Comparison of ENCODE assay signal across 8 cellular contexts in genomic region chr11:66744485-66745355, GRCh38. TPM values are rescaled to one million over a fixed set of nuclear protein-coding genes. Genes with fewer than 3 reads are reported as not detected.
DNase-seq lines count a peak whose midpoint lies in the region; ATAC-seq and TF ChIP-seq lines count a peak whose summit lies in the region.

No MANE protein-coding gene starts in this region.

- TF ChIP-seq CTCF in NB4 (IDR thresholded peaks at IDR 0.05; ENCODE audit: low read depth, low read length) (no peak), glutamatergic neuron (IDR thresholded peaks at IDR 0.05; ENCODE audit: partially characterized antibody, unreplicated experiment) (no peak), osteocyte (IDR thresholded peaks at IDR 0.05) (no peak)

- H3K4me1 ChIP-seq in thymus (ENCODE audit: control insufficient read depth, insufficient read depth, low read length): peaks cover 3% of the 10 kb centered on the region

- H3K9me3 Mint-ChIP-seq in activated naive CD4-positive, alpha-beta T cell treated with anti-CD3 and anti-CD28 coated beads, Interleukin-2, amount 50 U/mL, for 72 hours: peaks cover 0 to 7% of the 10 kb centered on the region in 2 donors
- H3K9me3 Mint-ChIP-seq in glutamatergic neuron (ENCODE audit: unreplicated experiment) (peaks cover 3% of the 10 kb centered on the region), osteocyte (ENCODE audit: unreplicated experiment) (no peaks in the 10 kb centered on the region)

- H3K36me3 Mint-ChIP-seq in activated naive CD4-positive, alpha-beta T cell treated with anti-CD3 and anti-CD28 coated beads, Interleukin-2, amount 50 U/mL, for 72 hours: peaks cover 8 to 14% of the 10 kb centered on the region in 2 donors
- H3K36me3 Mint-ChIP-seq in glutamatergic neuron (ENCODE audit: unreplicated experiment) (peaks cover 5% of the 10 kb centered on the region), osteocyte (ENCODE audit: unreplicated experiment) (no peaks in the 10 kb centered on the region)

- under 1% methylated on average over 95 of the region's 95 CpGs for WGBS in thymus

- H3K36me3 ChIP-seq in thymus (ENCODE audit: control insufficient read depth, insufficient read depth): no peaks in the 10 kb centered on the region

- H3K4me3 ChIP-seq in NB4 (ENCODE audit: low read depth, low read length) (peak overlapping the region; percentile 80), thymus (ENCODE audit: low read length) (peak overlapping the region; percentile 87)

- H3K27me3 Mint-ChIP-seq in glutamatergic neuron (ENCODE audit: unreplicated experiment): peaks cover 5% of the 10 kb centered on the region
- H3K27me3 Mint-ChIP-seq in osteocyte (ENCODE audit: unreplicated experiment): no peaks in the 10 kb centered on the region

- H3K27ac ChIP-seq in thymus (ENCODE audit: low read depth): peak overlapping the region; percentile 92

- peak overlapping the region; percentile 73 to 91 for H3K27ac Mint-ChIP-seq in activated naive CD4-positive, alpha-beta T cell treated with anti-CD3 and anti-CD28 coated beads, Interleukin-2, amount 50 U/mL, for 72 hours
- H3K27ac Mint-ChIP-seq in glutamatergic neuron (ENCODE audit: unreplicated experiment) (peak overlapping the region; percentile 75), osteocyte (ENCODE audit: unreplicated experiment) (peak overlapping the region; percentile 60)

- no peaks in the 10 kb centered on the region for H3K9me3 ChIP-seq in thymus (ENCODE audit: control insufficient read depth)

- CTCF ChIA-PET in HEK293T (lab: Yijun Ruan, JAX): no interaction called here

- DNase-seq in GM04503 (ENCODE audit: low read depth) (peak; percentile 11), HEK293T (ENCODE audit: extremely low spot score) (peak; percentile 97), NB4 (ENCODE audit: low read depth) (peak; percentile 80), glutamatergic neuron (peak; percentile 84), osteocyte (ENCODE audit: extremely low spot score, unreplicated experiment) (peak; percentile 96)
- DNase-seq in activated naive CD4-positive, alpha-beta T cell treated with anti-CD3 and anti-CD28 coated beads, Interleukin-2, amount 50 U/mL, for 72 hours (ENCODE audit: low spot score in 2 of 2): peak; percentile 92 to 95

- peak; percentile 86 for ATAC-seq in SK-N-SH treated with all-trans-retinoic acid at 6 μM for 48 hours
- ATAC-seq in activated naive CD4-positive, alpha-beta T cell treated with anti-CD3 and anti-CD28 coated beads, Interleukin-2, amount 50 U/mL, for 72 hours: peak; percentile 87 to 92

- POLR2A ChIA-PET in HEK293T (lab: Yijun Ruan, JAX): no interaction called here

- H3K27me3 ChIP-seq in thymus (ENCODE audit: control insufficient read depth, insufficient read depth): no peaks in the 10 kb centered on the region

- TF ChIP-seq POLR2A in NB4 (IDR thresholded peaks at IDR 0.05; ENCODE audit: extremely low read depth, insufficient read length): peak; percentile 89

- H3K4me3 Mint-ChIP-seq in glutamatergic neuron (ENCODE audit: unreplicated experiment) (peak overlapping the region; percentile 97), osteocyte (ENCODE audit: unreplicated experiment) (peak overlapping the region; percentile 98)

- peaks cover 7% of the 10 kb centered on the region for H3K4me1 Mint-ChIP-seq in glutamatergic neuron (ENCODE audit: low read depth, unreplicated experiment)
- H3K4me1 Mint-ChIP-seq in osteocyte (ENCODE audit: unreplicated experiment): peaks cover 28% of the 10 kb centered on the region

TF ChIP-seq in HEK293T, 16 proteins besides CTCF, POLR2A, EP300 and RAD21:
- TF ChIP-seq FOXM1 (IDR thresholded peaks at IDR 0.05; ENCODE audit: borderline replicate concordance) (no peak), L3MBTL2 (conservative IDR thresholded peaks at IDR 0.05) (peak; percentile 54)

TF ChIP-seq in SK-N-SH treated with all-trans-retinoic acid at 6 μM for 48 hours, 23 proteins besides CTCF, POLR2A, EP300 and RAD21:
- TF ChIP-seq OSR1 (CRISPR knock-in tag; IDR thresholded peaks at IDR 0.05): no peak
- TF ChIP-seq ZFP3 (CRISPR knock-in tag; IDR thresholded peaks at IDR 0.05): no peak
- no peak for TF ChIP-seq ESRRG (CRISPR knock-in tag; IDR thresholded peaks at IDR 0.05)
- TF ChIP-seq ZNF70 (CRISPR knock-in tag; IDR thresholded peaks at IDR 0.05): no peak
- TF ChIP-seq ZC3H10 (CRISPR knock-in tag; IDR thresholded peaks at IDR 0.05): no peak

RNA-seq across cellular contexts. Expression of gene SPTBN2, which starts 15.7 kb away (rescaled TPM):
- 1 to 10 TPM; 1.4 to 1.8 TPM for total RNA-seq in activated naive CD4-positive, alpha-beta T cell treated with anti-CD3 and anti-CD28 coated beads, Interleukin-2, amount 50 U/mL, for 72 hours
- total RNA-seq in glutamatergic neuron (ENCODE audit: unreplicated experiment) (371 TPM), osteocyte (12.6 and 12.9 TPM in 2 replicates)
- 8.5 TPM for polyA plus RNA-seq in thymus

Comparison
In these comparisons a context has a peak if more than half of its experiments do, and no peak if none do; other contexts are left out.
1. Peak in every context shown above with its lines: DNase-seq, ATAC-seq, H3K4me3 ChIP-seq and H3K27ac ChIP-seq.
2. DNase-seq: peak in every context shown above with its lines; median percentile 97 in HEK293T; 96 in osteocyte; 94 in activated naive CD4-positive, alpha-beta T cell treated with anti-CD3 and anti-CD28 coated beads, Interleukin-2, amount 50 U/mL, for 72 hours; 84 in glutamatergic neuron; 80 in NB4; 11 in GM04503.
3. RNA of gene SPTBN2, which starts 15.7 kb away (total RNA-seq): 371 TPM in glutamatergic neuron (single experiment); 12.6 to 12.9 TPM in osteocyte and 1.4 to 1.8 TPM in activated naive CD4-positive, alpha-beta T cell treated with anti-CD3 and anti-CD28 coated beads, Interleukin-2, amount 50 U/mL, for 72 hours; every median in the first group is over 10 times any median in the second.